In genomic region chr7:139553991-139554700, GRCh38 we compare ENCODE assay signal across 15 cellular contexts. TPM values are rescaled to one million over a fixed set of nuclear protein-coding genes. Genes with fewer than 3 reads are reported as not detected.
DNase-seq lines count a peak whose midpoint lies in the region; ATAC-seq, FAIRE-seq and TF ChIP-seq lines count a peak whose summit lies in the region.
"Not testable (repeated sequence)": the region's sequence is repeated elsewhere in the genome, so short reads cannot be mapped to it uniquely, and the experiment has no call there.
"Had no signal": no experiment of that assay in that cellular context is flagged by ENCODE, and none has a peak within 500 bp of the region (broad histone marks: within the 10 kb centered on the region; RNA-seq: fewer than 3 reads in every experiment).

No MANE protein-coding gene starts in this region.

- H2BK15ac ChIP-seq in H9 (ENCODE audit: low read depth, low read length) = not testable (repeated sequence)

- H4K20me1 ChIP-seq in DOHH2 (ENCODE audit: control insufficient read depth, insufficient read depth, low read depth, low read length); H9 (ENCODE audit: control insufficient read depth, insufficient read depth, insufficient read length); HepG2 (ENCODE audit: insufficient read depth, low read length): not testable (repeated sequence)

- not testable (repeated sequence) for H3K23me2 ChIP-seq in H9 (ENCODE audit: insufficient read length, low read depth, low read length, poor library complexity, severe bottlenecking)

- not testable (repeated sequence) for TF ChIP-seq POLR2A in NB4 (IDR thresholded peaks at IDR 0.05; ENCODE audit: extremely low read depth, insufficient read length); HepG2 (IDR thresholded peaks at IDR 0.05; ENCODE audit: insufficient read depth in 1 of 2, low read depth in 2 of 2, low read length in 2 of 2)

- not testable (repeated sequence) for H3K14ac ChIP-seq in H9 (ENCODE audit: insufficient read depth, low read length)

- H3K4me2 ChIP-seq in DOHH2 (ENCODE audit: low read length); H9 (ENCODE audit: insufficient read depth, insufficient read length, low read length); HepG2 (ENCODE audit: low read depth, low read length): not testable (repeated sequence)

- CTCF ChIA-PET in WTC11 (lab: Charles Lee) = interaction anchor here (0.5 to 3.8 kb wide), 24 partner anchors 10 to 1082 kb away, joined by 3 to 25 read pairs (median 4); partner anchors contain the start of gene KLRG2
- CTCF ChIA-PET in HepG2 (lab: Yijun Ruan, JAX; ENCODE audit: low intra/inter-chr PET ratio, low total read pairs) = not testable (repeated sequence)

- H3K79me1 ChIP-seq in H9 (ENCODE audit: insufficient read depth, low read depth, low read length, poor library complexity, severe bottlenecking) = not testable (repeated sequence)

- H3K27me3 ChIP-seq in DOHH2 (ENCODE audit: control insufficient read depth, low read length); H9 (ENCODE audit: insufficient read depth, low read length); HUES64 (ENCODE audit: insufficient read depth, low read length); endodermal cell (ENCODE audit: control insufficient read depth, insufficient read depth, low read length, poor library complexity, severe bottlenecking); HepG2 (ENCODE audit: control insufficient read depth in 1 of 2, insufficient read depth in 2 of 2, low read length in 2 of 2): not testable (repeated sequence)

- not testable (repeated sequence) for H3K4me1 ChIP-seq in DOHH2 (ENCODE audit: control insufficient read depth, low read length); H9 (ENCODE audit: insufficient read depth, low read length); HUES64 (ENCODE audit: insufficient read depth, low read length); endodermal cell (ENCODE audit: control insufficient read depth, insufficient read depth, low read length); HepG2 (ENCODE audit: insufficient read depth, low read length)

- not testable (repeated sequence) for H4K91ac ChIP-seq in H9 (ENCODE audit: insufficient read length, low read depth, low read length)

- H4K8ac ChIP-seq in H9 (replicated peaks; ENCODE audit: insufficient read length, low read depth, low read length) = not testable (repeated sequence)

- H3K4ac ChIP-seq in H9 (ENCODE audit: low read depth, low read length) = not testable (repeated sequence)

- H2AFZ ChIP-seq in H9 (ENCODE audit: low read length); HepG2 (ENCODE audit: low read length): not testable (repeated sequence)

- not testable (repeated sequence) for TF ChIP-seq EP300 in HepG2 (IDR thresholded peaks at IDR 0.05; ENCODE audit: low read depth in 2 of 2, low read length in 2 of 2); HepG2 (CRISPR knock-in tag; IDR thresholded peaks at IDR 0.05; ENCODE audit: borderline replicate concordance)

- H3K9ac ChIP-seq in H9 (ENCODE audit: extremely low read depth, insufficient read length, low read length); HUES64 (ENCODE audit: low read depth, low read length); endodermal cell (ENCODE audit: extremely low read depth, low read length, poor library complexity, severe bottlenecking); HepG2 (ENCODE audit: insufficient read depth, low read depth, low read length): not testable (repeated sequence)

- peak overlapping the region in 2 of 3 experiments; percentile 66 to 94; a peak in 4 of 7 replicates for H3K27ac Mint-ChIP-seq in H9
- not testable (repeated sequence) for H3K27ac Mint-ChIP-seq in WTC11, endodermal cell

- peaks cover 2 to 17% (median 7%) of the 10 kb centered on the region in 3 experiments; a peak in 4 of 7 replicates for H3K36me3 Mint-ChIP-seq in H9 (ENCODE audit: insufficient read depth in 1 of 3, low read depth in 3 of 3)
- H3K36me3 Mint-ChIP-seq in WTC11; endodermal cell (ENCODE audit: low read depth): not testable (repeated sequence)

- not testable (repeated sequence) for H3K9me3 Mint-ChIP-seq in H9, endodermal cell
- H3K9me3 Mint-ChIP-seq in WTC11 = peaks cover 20% of the 10 kb centered on the region

- not testable (repeated sequence) for H2BK12ac ChIP-seq in H9 (ENCODE audit: insufficient read length, low read depth, low read length)

- H2BK120ac ChIP-seq in H9 (ENCODE audit: low read depth, low read length, poor library complexity, severe bottlenecking) = not testable (repeated sequence)

- not testable (repeated sequence) for H2BK20ac ChIP-seq in H9 (ENCODE audit: low read depth, low read length, poor library complexity, severe bottlenecking)

- not testable (repeated sequence) for H2AK5ac ChIP-seq in H9 (ENCODE audit: insufficient read length, low read length)

- BruUV-seq in HepG2 (replicated peaks; lab: Mats Ljungman, UMichigan) = not testable (repeated sequence)

- POLR2A ChIA-PET in WTC11 (lab: Charles Lee) = interaction anchor here (1.1 kb wide), 1 partner anchor 64 kb away, joined by 3 read pairs; no protein-coding TSS in a partner anchor
- POLR2A ChIA-PET in HepG2 (lab: Yijun Ruan, JAX) = not testable (repeated sequence)

- not testable (repeated sequence) for H3K23ac ChIP-seq in H9 (ENCODE audit: insufficient read length, low read depth, low read length)

- DNase-seq in H9 (peak; percentile 69), NB4 (ENCODE audit: low read depth) (peak; percentile 32), WTC11 (ENCODE audit: low spot score) (peak; percentile 49), endodermal cell (peak; percentile 82), HepG2 (ENCODE audit: low spot score) (peak; percentile 34)

- not testable (repeated sequence) for H3F3A ChIP-seq in DOHH2 (ENCODE audit: control insufficient read depth, insufficient read depth)

- H3K36me3 ChIP-seq in DOHH2 (ENCODE audit: control insufficient read depth, low read length); HUES64 (ENCODE audit: insufficient read depth, low read length); endodermal cell (ENCODE audit: control insufficient read depth, insufficient read depth, low read length); HepG2 (replicated peaks in 1 of 2; ENCODE audit: control insufficient read depth in 1 of 2, insufficient read depth in 2 of 2, low read length in 2 of 2): not testable (repeated sequence)

- not testable (repeated sequence) for H3K18ac ChIP-seq in H9 (ENCODE audit: insufficient read length, low read depth, low read length)

- not testable (repeated sequence) for FAIRE-seq in HepG2 (lab: Jason Lieb, UNC)

- H3K4me1 Mint-ChIP-seq in H9 (peaks cover 18 to 22% of the 10 kb centered on the region in 2 experiments), WTC11 (peaks cover 15% of the 10 kb centered on the region), endodermal cell (peaks cover 15% of the 10 kb centered on the region)

- H3K79me2 ChIP-seq in DOHH2 (ENCODE audit: control insufficient read depth, low read length); H9 (ENCODE audit: insufficient read depth, low read length); HepG2 (ENCODE audit: insufficient read depth, low read length): not testable (repeated sequence)

- not testable (repeated sequence) for H3K4me3 Mint-ChIP-seq in H9, WTC11, endodermal cell

- H3K56ac ChIP-seq in H9 (ENCODE audit: insufficient read length, low read depth, low read length) = not testable (repeated sequence)

- H3K9me2 ChIP-seq in DOHH2 (replicated peaks; ENCODE audit: control insufficient read depth, low read length) = not testable (repeated sequence)

- H3T11ph ChIP-seq in H9 (ENCODE audit: low read length) = not testable (repeated sequence)

- TF ChIP-seq CTCF in DOHH2 (IDR thresholded peaks at IDR 0.05; ENCODE audit: low read depth, low read length, poor library complexity, severe bottlenecking) = peak; percentile 19
- peak; percentile 67 for TF ChIP-seq CTCF in H9 (conservative IDR thresholded peaks at IDR 0.05)
- TF ChIP-seq CTCF in NB4 (IDR thresholded peaks at IDR 0.05; ENCODE audit: low read depth, low read length) = peak; percentile 1
- TF ChIP-seq CTCF in WTC11 (IDR thresholded peaks at IDR 0.05) = peak; percentile 14; the same call in 1 of the 2 replicates
- peak; percentile 72 for TF ChIP-seq CTCF in endodermal cell (conservative IDR thresholded peaks at IDR 0.05)
- peak; percentile 48 for TF ChIP-seq CTCF in HepG2 (CRISPR knock-in tag; IDR thresholded peaks at IDR 0.05)

- H3K27ac ChIP-seq in DOHH2 (ENCODE audit: low read depth, low read length); H9 (ENCODE audit: insufficient read length, low read depth, low read length); endodermal cell (ENCODE audit: low read depth, low read length); HepG2 (ENCODE audit: extremely low read length, insufficient read depth, low read length): not testable (repeated sequence)
- H3K27ac ChIP-seq in HUES64 (ENCODE audit: low read depth, low read length) = peak overlapping the region; percentile 63; the same call in 1 of the 2 replicates

- H2BK5ac ChIP-seq in H9 (ENCODE audit: insufficient read length, low read length) = not testable (repeated sequence)

- H3K27me3 Mint-ChIP-seq in H9 (ENCODE audit: low read depth); WTC11 (ENCODE audit: low read depth); endodermal cell (ENCODE audit: insufficient read depth): not testable (repeated sequence)

- not testable (repeated sequence) for H3K9me3 ChIP-seq in DOHH2 (ENCODE audit: control insufficient read depth, insufficient read depth, low read length); H9 (ENCODE audit: control insufficient read depth, low read depth, low read length); HUES64 (ENCODE audit: insufficient read depth, low read depth, low read length); endodermal cell (ENCODE audit: control insufficient read depth, low read length); HepG2 (ENCODE audit: low read length)

- WGBS in H9 (ENCODE audit: extremely low coverage, insufficient read length, low lambda C conversion rate) = no CpG with 5 or more reads among the region's 8 CpGs
- WGBS in HUES64 = 74% methylated on average over 8 of the region's 8 CpGs
- WGBS in endodermal cell (ENCODE audit: insufficient coverage in 1 of 2, insufficient read length in 1 of 2), 2 experiments = 87 to 93% methylated on average over 8 of the region's 8 CpGs
- 47% methylated on average over 3 of the region's 8 CpGs for WGBS in HepG2 (ENCODE audit: low lambda C conversion rate)

- H4K5ac ChIP-seq in H9 (ENCODE audit: insufficient read length, low read depth, low read length) = not testable (repeated sequence)

- intact Hi-C loops in HepG2 (cut with micrococcal nuclease; ENCODE audit: unreplicated experiment) = loop anchor here (10.0 kb wide), 1 partner anchor 49 kb away; no protein-coding TSS in a partner anchor

- ATAC-seq in WTC11 (peak; percentile 81), HepG2 (peak; percentile 77)

- in situ Hi-C loops in HepG2 (cut with HindIII; ENCODE audit: extremely low pct_ligation_motif_present, low pct_unique_long_range_greater_than_20kb) = not testable (repeated sequence)

- not testable (repeated sequence) for H3K4me3 ChIP-seq in DOHH2 (ENCODE audit: low read length); HUES64 (ENCODE audit: low read length); NB4 (ENCODE audit: low read depth, low read length); endodermal cell (ENCODE audit: low read length); HepG2 (replicated peaks in 1 of 3; ENCODE audit: insufficient read depth in 1 of 3, low read depth in 2 of 3, low read length in 3 of 3)

- not testable (repeated sequence) for TF ChIP-seq RAD21 in HepG2 (CRISPR knock-in tag; IDR thresholded peaks at IDR 0.05)

RNA-seq across cellular contexts. Expression of gene CLEC2L, which starts 30.7 kb away (rescaled TPM):
- total RNA-seq in H9 (2021) = 0.55 and 0.74 TPM in 2 replicates
- polyA plus RNA-seq in HUES64 (2013, experiment 1 of 2) = not detected
- polyA plus RNA-seq in HUES64 (2013, experiment 2 of 2) = not detected
- total RNA-seq in WTC11 (2021) = 0.13 to 0.69 TPM (median 0.44 TPM) in 3 replicates
- total RNA-seq in endodermal cell = 1 to 10 TPM; 1.2 to 1.5 TPM
- 0.61 TPM for polyA plus RNA-seq in endodermal cell (2013, experiment 1 of 2)
- 0.41 TPM for polyA plus RNA-seq in endodermal cell (2013, experiment 2 of 2)
- 0.20 TPM in 2 replicates for total RNA-seq in HepG2 (2016; rRNA removed; fragmentation: Illumina TruSeq; extraction: Trizol)
- 0.20 and 0.26 TPM in 2 replicates for total RNA-seq in HepG2 (2016; cell fraction: cytosol; rRNA removed; fragmentation: Illumina TruSeq; extraction: Trizol; ENCODE audit: low read depth)
- 0.18 and 0.26 TPM in 2 replicates for total RNA-seq in HepG2 (2016; cell fraction: insoluble cytoplasmic fraction; rRNA removed; fragmentation: Illumina TruSeq; extraction: Trizol)
- total RNA-seq in HepG2 (2016; cell fraction: membrane; rRNA removed; fragmentation: Illumina TruSeq; extraction: Trizol) = 0.45 TPM in 1 of 2 replicates, not detected in the other
- not detected in 2 replicates for total RNA-seq in HepG2 (2016; cell fraction: nucleus; rRNA removed; fragmentation: Illumina TruSeq; extraction: Trizol)
- polyA plus RNA-seq in HepG2 (2011; rRNA removed) = 0.25 and 0.56 TPM in 2 replicates
- polyA plus RNA-seq in HepG2 (2011; cell fraction: cytosol; rRNA removed) = 0.28 and 0.48 TPM in 2 replicates
- polyA plus RNA-seq in HepG2 (2011; cell fraction: nucleus; rRNA removed) = 0.23 and 0.24 TPM in 2 replicates
- polyA plus RNA-seq in HepG2 (2012) = not detected in 2 replicates
- 0.07 and 0.22 TPM in 2 replicates for polyA plus RNA-seq in HepG2 (2016; cell fraction: cytosol; fragmentation: Illumina TruSeq; extraction: Trizol; ENCODE audit: low read depth)
- polyA plus RNA-seq in HepG2 (2016; cell fraction: insoluble cytoplasmic fraction; fragmentation: Illumina TruSeq; extraction: Trizol; ENCODE audit: low read depth) = 0.29 and 0.39 TPM in 2 replicates
- polyA plus RNA-seq in HepG2 (2016; cell fraction: membrane; fragmentation: Illumina TruSeq; extraction: Trizol; ENCODE audit: low read depth) = 0.48 and 0.54 TPM in 2 replicates
- polyA plus RNA-seq in HepG2 (2016; cell fraction: nucleus; fragmentation: Illumina TruSeq; extraction: Trizol; ENCODE audit: insufficient read depth, low read depth) = 0.59 TPM in 1 of 2 replicates, not detected in the other
- polyA minus RNA-seq in HepG2 (2011; rRNA and poly(A)+ RNA removed; ENCODE audit: low replicate concordance) = 0.70 TPM in 1 of 2 replicates, not detected in the other
- not detected in 2 replicates for polyA minus RNA-seq in HepG2 (2011; cell fraction: cytosol; rRNA and poly(A)+ RNA removed)
- not detected in 2 replicates for polyA minus RNA-seq in HepG2 (2011; cell fraction: nucleus; rRNA and poly(A)+ RNA removed)
- total RNA-seq: A673; Calu3; CD8-positive, alpha-beta T cell; GM23248; H7; HT-29 had no signal
- polyA plus RNA-seq: AG04450, GM23248, IgD-negative memory B cell had no signal

Comparison
In these comparisons a context has a peak if more than half of its experiments do, and no peak if none do; other contexts are left out.
1. CTCF ChIP-seq: peak in every context shown above with its lines; median percentile 72 in endodermal cell; 67 in H9; 48 in HepG2; 19 in DOHH2; 14 in WTC11; 1 in NB4.
2. DNase-seq: peak in every context shown above with its lines; median percentile 82 in endodermal cell; 69 in H9; 49 in WTC11; 34 in HepG2; 32 in NB4.